Comparison of ENCODE assay signal across 18 cellular contexts in genomic region chr7:44158873-44159631, GRCh38. TPM values are rescaled to one million over a fixed set of nuclear protein-coding genes. Genes with fewer than 3 reads are reported as not detected.
DNase-seq lines count a peak whose midpoint lies in the region; ATAC-seq and TF ChIP-seq lines count a peak whose summit lies in the region.
"Had no signal": no experiment of that assay in that cellular context is flagged by ENCODE, and none has a peak within 500 bp of the region (broad histone marks: within the 10 kb centered on the region; RNA-seq: fewer than 3 reads in every experiment).

No MANE protein-coding gene starts in this region.

- H2BK120ac ChIP-seq in neuronal stem cell (ENCODE audit: low read depth, low read length): no peak overlapping the region

- TF ChIP-seq CTCF in endodermal cell (conservative IDR thresholded peaks at IDR 0.05): no peak
- no peak for TF ChIP-seq CTCF in BE2C (IDR thresholded peaks at IDR 0.05; ENCODE audit: low read depth, low read length)

- no peak overlapping the region for H3K4me2 ChIP-seq in neuronal stem cell (ENCODE audit: insufficient read depth, low read length, poor library complexity, severe bottlenecking)
- H3K4me2 ChIP-seq: BLaER1 had no signal

- WGBS in endodermal cell (ENCODE audit: insufficient coverage in 1 of 2, insufficient read length in 1 of 2), 2 experiments: 91 to 94% methylated on average over 7 to 12 of the region's 12 CpGs
- WGBS in neuronal stem cell (ENCODE audit: extremely low coverage in 2 of 2, insufficient read length in 2 of 2, insufficient replicate concordance in 1 of 2), 2 donors: no CpG with 5 or more reads among the region's 12 CpGs

- H3K79me1 ChIP-seq in neuronal stem cell (ENCODE audit: low read depth, low read length): no peaks in the 10 kb centered on the region

- H2BK12ac ChIP-seq in neuronal stem cell (ENCODE audit: low read length): peak overlapping the region; percentile 63

- H3K4me1 ChIP-seq in endodermal cell (ENCODE audit: control insufficient read depth, insufficient read depth, low read length) (no peaks in the 10 kb centered on the region), neuronal stem cell (ENCODE audit: control insufficient read depth in 2 of 2, insufficient read depth in 1 of 2, low read depth in 1 of 2, low read length in 2 of 2) (peaks cover 0 to 11% of the 10 kb centered on the region in 2 donors), BE2C (no peaks in the 10 kb centered on the region)
- H3K4me1 ChIP-seq: BLaER1 had no signal

- no peak overlapping the region for H2AFZ ChIP-seq in neuronal stem cell (ENCODE audit: low read length)

- peak overlapping the region; percentile 40 for H2AK5ac ChIP-seq in neuronal stem cell (ENCODE audit: low read depth, low read length)

- H3K18ac ChIP-seq in neuronal stem cell (ENCODE audit: low read length): peak overlapping the region; percentile 53

- no peak overlapping the region for H3K4ac ChIP-seq in neuronal stem cell (ENCODE audit: low read length)

- H3K4me3 ChIP-seq in endodermal cell (ENCODE audit: low read length): no peak overlapping the region
- no peak overlapping the region for H3K4me3 ChIP-seq in neuronal stem cell (ENCODE audit: low read length in 2 of 2)
- H3K4me3 ChIP-seq in BE2C (ENCODE audit: low read depth, low read length): no peak overlapping the region
- H3K4me3 ChIP-seq: BLaER1, K562 had no signal

- no peak overlapping the region for H3K27ac Mint-ChIP-seq in endodermal cell

- H3K4me1 Mint-ChIP-seq in endodermal cell: no peaks in the 10 kb centered on the region

- DNase-seq in Ammon's horn (ENCODE audit: low spot score): peak; percentile 57
- peak in 9 of 14 donors; percentile 39 to 81 (median 66) for DNase-seq in C1 segment of cervical spinal cord (lab: John Stamatoyannopoulos, UW)
- peak; percentile 38 for DNase-seq in endodermal cell
- no peak for DNase-seq in neuronal stem cell (ENCODE audit: low spot score)
- no peak for DNase-seq in BE2C
- DNase-seq: DMS153, HCEC 1CT, NCI-H1436 treated with DMSO at 0.1 percent for 48 hours, NCI-H2081 treated with DMSO at 0.1 percent for 48 hours, NCI-H2227 treated with DMSO at 0.1 percent for 48 hours, NCI-H524 treated with DMSO at 0.1 percent for 48 hours had no signal

- H3K9me3 ChIP-seq in endodermal cell (ENCODE audit: control insufficient read depth, low read length) (no peaks in the 10 kb centered on the region), neuronal stem cell (replicated peaks in 1 of 2; ENCODE audit: control insufficient read depth in 2 of 2, insufficient read depth in 1 of 2, low read depth in 1 of 2, low read length in 2 of 2) (no peaks in the 10 kb centered on the region), BE2C (no peaks in the 10 kb centered on the region)
- H3K9me3 ChIP-seq: BLaER1 had no signal

- peak overlapping the region; percentile 6 for H3K23ac ChIP-seq in neuronal stem cell (ENCODE audit: low read depth, low read length, poor library complexity)

- H3K9me3 Mint-ChIP-seq in endodermal cell: no peaks in the 10 kb centered on the region

- no peak for ATAC-seq in GM18517 (IDR thresholded peaks at IDR 0.05; ENCODE audit: unreplicated experiment)
- no peak for ATAC-seq in HG03439 (IDR thresholded peaks at IDR 0.05; ENCODE audit: unreplicated experiment)
- no peak for ATAC-seq in GM21825 (IDR thresholded peaks at IDR 0.05; ENCODE audit: unreplicated experiment)

- H3K27me3 Mint-ChIP-seq in endodermal cell (ENCODE audit: insufficient read depth): no peaks in the 10 kb centered on the region

- H2BK15ac ChIP-seq in neuronal stem cell (ENCODE audit: low read length): peak overlapping the region; percentile 26

- H3K9ac ChIP-seq in endodermal cell (ENCODE audit: extremely low read depth, low read length, poor library complexity, severe bottlenecking): no peak overlapping the region
- H3K9ac ChIP-seq in neuronal stem cell (ENCODE audit: low read depth, low read length, poor library complexity): no peak overlapping the region
- H3K9ac ChIP-seq: BLaER1 had no signal

- no peak overlapping the region for H3K27ac ChIP-seq in endodermal cell (ENCODE audit: low read depth, low read length)
- H3K27ac ChIP-seq in neuronal stem cell (replicated peaks; ENCODE audit: low read length): no peak overlapping the region
- H3K27ac ChIP-seq: BLaER1, RWPE1 had no signal

- no peaks in the 10 kb centered on the region for H3K36me3 ChIP-seq in endodermal cell (ENCODE audit: control insufficient read depth, insufficient read depth, low read length)
- H3K36me3 ChIP-seq in neuronal stem cell (replicated peaks in 1 of 2; ENCODE audit: control insufficient read depth in 2 of 2, insufficient read depth in 2 of 2, low read length in 2 of 2): no peaks in the 10 kb centered on the region
- no peaks in the 10 kb centered on the region for H3K36me3 ChIP-seq in BE2C
- H3K36me3 ChIP-seq: BLaER1 had no signal

- H3K4me3 Mint-ChIP-seq in endodermal cell: no peak overlapping the region

- no peaks in the 10 kb centered on the region for H3K27me3 ChIP-seq in endodermal cell (ENCODE audit: control insufficient read depth, insufficient read depth, low read length, poor library complexity, severe bottlenecking)
- H3K27me3 ChIP-seq in neuronal stem cell (ENCODE audit: control insufficient read depth in 3 of 3, insufficient read depth in 3 of 3, low read depth in 1 of 3, low read length in 3 of 3): peaks cover 0 to 64% (median 0%) of the 10 kb centered on the region in 3 experiments
- H3K27me3 ChIP-seq in BE2C: no peaks in the 10 kb centered on the region
- H3K27me3 ChIP-seq: BLaER1 had no signal

- H4K8ac ChIP-seq in neuronal stem cell (ENCODE audit: low read depth, low read length): no peak overlapping the region

- no peaks in the 10 kb centered on the region for H3K36me3 Mint-ChIP-seq in endodermal cell (ENCODE audit: low read depth)

- H2BK5ac ChIP-seq in neuronal stem cell (ENCODE audit: low read length): peak overlapping the region; percentile 55

- no peak overlapping the region for H4K91ac ChIP-seq in neuronal stem cell (ENCODE audit: low read depth, low read length, poor library complexity)

- peak overlapping the region; percentile 43 for H3K14ac ChIP-seq in neuronal stem cell (ENCODE audit: low read length)

RNA-seq across cellular contexts. Expression of gene MYL7, which starts 17.9 kb away (rescaled TPM):
- 100 to 1,000 TPM; 115 to 120 TPM for total RNA-seq in endodermal cell
- polyA plus RNA-seq in endodermal cell (2013, experiment 1 of 2): 102 TPM
- polyA plus RNA-seq in endodermal cell (2013, experiment 2 of 2): 140 TPM
- 0.07 TPM for polyA plus RNA-seq in neuronal stem cell (2013, experiment 1 of 2)
- polyA plus RNA-seq in neuronal stem cell (2013, experiment 2 of 2): not detected
- polyA plus RNA-seq in BE2C (2012; ENCODE audit: insufficient read depth, insufficient read length, low read depth): not detected
- total RNA-seq: K562 had no signal
- polyA plus RNA-seq: AG04450, K562 had no signal

RNA-seq across cellular contexts. Expression of gene GCK, which starts 30.2 kb away (rescaled TPM):
- under 1 TPM; 0.29 to 0.48 TPM for total RNA-seq in endodermal cell
- 5.4 TPM for polyA plus RNA-seq in endodermal cell (2013, experiment 1 of 2)
- polyA plus RNA-seq in endodermal cell (2013, experiment 2 of 2): 5.5 TPM
- polyA plus RNA-seq in neuronal stem cell (2013, experiment 1 of 2): 0.60 TPM
- polyA plus RNA-seq in neuronal stem cell (2013, experiment 2 of 2): 0.46 TPM
- polyA plus RNA-seq in BE2C (2012; ENCODE audit: insufficient read depth, insufficient read length, low read depth): not detected

RNA-seq across cellular contexts. Expression of gene POLD2, which starts 35.7 kb away (rescaled TPM):
- 100 to 1,000 TPM; 127 to 141 TPM for total RNA-seq in endodermal cell
- polyA plus RNA-seq in endodermal cell (2013, experiment 1 of 2): 118 TPM
- polyA plus RNA-seq in endodermal cell (2013, experiment 2 of 2): 108 TPM
- 157 TPM for polyA plus RNA-seq in neuronal stem cell (2013, experiment 1 of 2)
- polyA plus RNA-seq in neuronal stem cell (2013, experiment 2 of 2): 156 TPM
- 398 TPM for polyA plus RNA-seq in BE2C (2012; ENCODE audit: insufficient read depth, insufficient read length, low read depth)

RNA-seq across cellular contexts. Expression of gene YKT6, which starts 41.7 kb away (rescaled TPM):
- total RNA-seq in endodermal cell: 100 to 1,000 TPM in 1 of 2 donors, 10 to 100 TPM in 1; 96.2 to 101 TPM
- 93.6 TPM for polyA plus RNA-seq in endodermal cell (2013, experiment 1 of 2)
- polyA plus RNA-seq in endodermal cell (2013, experiment 2 of 2): 85.7 TPM
- 71.1 TPM for polyA plus RNA-seq in neuronal stem cell (2013, experiment 1 of 2)
- 69.2 TPM for polyA plus RNA-seq in neuronal stem cell (2013, experiment 2 of 2)
- 199 TPM for polyA plus RNA-seq in BE2C (2012; ENCODE audit: insufficient read depth, insufficient read length, low read depth)

RNA-seq across cellular contexts. Expression of gene AEBP1, which starts 54.9 kb away (rescaled TPM):
- total RNA-seq in endodermal cell: 10 to 100 TPM; 55.2 to 65.8 TPM
- 52.9 TPM for polyA plus RNA-seq in endodermal cell (2013, experiment 1 of 2)
- polyA plus RNA-seq in endodermal cell (2013, experiment 2 of 2): 51.0 TPM
- 24.7 TPM for polyA plus RNA-seq in neuronal stem cell (2013, experiment 1 of 2)
- polyA plus RNA-seq in neuronal stem cell (2013, experiment 2 of 2): 25.4 TPM
- 21.3 TPM for polyA plus RNA-seq in BE2C (2012; ENCODE audit: insufficient read depth, insufficient read length, low read depth)

Comparison
In these comparisons a context has a peak if more than half of its experiments do, and no peak if none do; other contexts are left out.
1. DNase-seq: peak in Ammon's horn (single experiment), C1 segment of cervical spinal cord (9 of 14) and endodermal cell (single experiment); none in neuronal stem cell (single experiment) and BE2C (single experiment).